In the genomic region with DNA sequence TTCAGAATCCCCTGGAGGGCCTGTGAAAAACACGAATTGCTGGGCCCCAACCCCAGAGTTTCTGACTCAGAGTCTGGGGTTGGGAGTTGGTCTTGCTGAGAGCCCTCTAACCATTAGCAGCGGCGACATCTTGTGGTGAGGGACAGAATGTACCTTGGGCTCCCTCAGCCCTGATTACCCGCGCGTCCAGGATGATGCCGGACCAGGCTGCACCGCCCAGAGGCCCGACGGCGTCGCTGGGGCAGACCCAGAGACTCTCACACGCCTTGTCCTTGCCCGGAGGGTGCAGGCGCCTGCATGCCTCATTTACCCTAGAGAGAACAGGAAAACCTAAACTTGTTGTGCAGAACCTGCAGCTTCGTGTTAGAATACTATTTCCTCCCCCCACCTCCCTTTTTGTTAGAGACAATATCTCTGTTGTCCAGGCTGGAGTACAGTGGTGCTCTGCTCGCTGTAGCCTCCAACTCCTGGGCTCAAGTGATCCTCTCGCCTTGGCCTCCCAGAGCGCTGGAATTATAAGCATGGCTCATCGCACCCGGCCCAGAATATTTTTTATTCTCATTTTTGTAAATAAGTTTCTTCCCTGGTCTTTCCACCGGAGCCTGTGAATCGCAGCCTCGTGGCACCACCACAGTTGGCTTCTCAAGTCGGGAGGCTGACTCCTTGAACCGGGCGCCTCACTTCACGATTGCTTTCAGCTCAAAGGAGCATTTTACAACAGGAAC, we compare ENCODE assay signal across 8 cellular contexts. TPM values are rescaled to one million over a fixed set of nuclear protein-coding genes. Genes with fewer than 3 reads are reported as not detected.
DNase-seq lines count a peak whose midpoint lies in the region; ATAC-seq lines count a peak whose summit lies in the region.

No MANE protein-coding gene starts in this region.

- DNase-seq in CMK (ENCODE audit: low read depth) = peak; percentile 65
- DNase-seq in NCI-H774 (lab: John Stamatoyannopoulos, UW) = peak; percentile 78
- peak; percentile 81 to 87 for DNase-seq in activated CD4-positive, alpha-beta T cell treated with anti-CD3 and anti-CD28 coated beads, Interleukin-2, amount 50 U/mL, for 48 hours
- DNase-seq in effector CD8-positive, alpha-beta T cell (lab: John Stamatoyannopoulos, UW) = peak; percentile 9
- DNase-seq in mesendoderm = peak; percentile 96
- DNase-seq in stimulated activated CD8-positive, alpha-beta memory T cell treated with anti-CD3 and anti-CD28 coated beads, Interleukin-15, amount 100 ng/mL, for 24 hours (ENCODE audit: low read depth) = peak; percentile 36

- H3K36me3 ChIP-seq in mesendoderm (ENCODE audit: control insufficient read depth, insufficient read depth, low read length) = no peaks in the 10 kb centered on the region

- no peak overlapping the region for H3K4ac ChIP-seq in mesendoderm (ENCODE audit: low read depth, low read length)

- H2BK15ac ChIP-seq in mesendoderm (replicated peaks; ENCODE audit: low read depth) = no peak overlapping the region

- H3K27ac ChIP-seq in mesendoderm (ENCODE audit: low read depth, low read length) = no peak overlapping the region

- no peak overlapping the region for H3K18ac ChIP-seq in mesendoderm (ENCODE audit: low read length)

- no peak overlapping the region for H3K4me2 ChIP-seq in mesendoderm (ENCODE audit: low read length)

- H3K9ac ChIP-seq in mesendoderm (ENCODE audit: low read length) = no peak overlapping the region

- no peak overlapping the region for H3K4me3 ChIP-seq in mesendoderm (ENCODE audit: low read length)

- H3K79me1 ChIP-seq in mesendoderm (ENCODE audit: low read length) = no peaks in the 10 kb centered on the region

- peaks cover 4% of the 10 kb centered on the region for H3K4me1 ChIP-seq in mesendoderm (ENCODE audit: control insufficient read depth, low read depth, low read length)

- H3K56ac ChIP-seq in mesendoderm (ENCODE audit: low read length) = no peak overlapping the region

- H3K27me3 ChIP-seq in mesendoderm (ENCODE audit: insufficient read depth, low read length, poor library complexity) = no peaks in the 10 kb centered on the region

- H2BK120ac ChIP-seq in mesendoderm (ENCODE audit: low read depth, low read length) = no peak overlapping the region

- H4K5ac ChIP-seq in mesendoderm (ENCODE audit: low read length) = no peak overlapping the region

- no peaks in the 10 kb centered on the region for H3K79me2 ChIP-seq in mesendoderm (ENCODE audit: control insufficient read depth, insufficient read depth, low read length)

- WGBS in mesendoderm (ENCODE audit: extremely low coverage, insufficient coverage, low lambda C conversion rate) = no CpG with 5 or more reads among the region's 28 CpGs

- no peak overlapping the region for H2BK5ac ChIP-seq in mesendoderm (ENCODE audit: low read length)

- ATAC-seq in GM19463 (IDR thresholded peaks at IDR 0.05; ENCODE audit: unreplicated experiment) (peak; percentile 60), HG03565 (IDR thresholded peaks at IDR 0.05; ENCODE audit: unreplicated experiment) (peak; percentile 54)

- no peak overlapping the region for H3K23ac ChIP-seq in mesendoderm (ENCODE audit: low read length)

- H2AK5ac ChIP-seq in mesendoderm (ENCODE audit: low read length) = no peak overlapping the region

- H4K8ac ChIP-seq in mesendoderm (ENCODE audit: low read depth, low read length) = no peak overlapping the region

RNA-seq across cellular contexts. Expression of a gene that starts 22.2 kb away (rescaled TPM):
- polyA plus RNA-seq in mesendoderm (2013, experiment 1 of 2) = 0.08 TPM
- polyA plus RNA-seq in mesendoderm (2013, experiment 2 of 2) = 0.11 TPM

Comparison
In these comparisons a context has a peak if more than half of its experiments do, and no peak if none do; other contexts are left out.
1. DNase-seq: peak in every context shown above with its lines; median percentile 96 in mesendoderm; 84 in activated CD4-positive, alpha-beta T cell treated with anti-CD3 and anti-CD28 coated beads, Interleukin-2, amount 50 U/mL, for 48 hours; 78 in NCI-H774; 65 in CMK; 36 in stimulated activated CD8-positive, alpha-beta memory T cell treated with anti-CD3 and anti-CD28 coated beads, Interleukin-15, amount 100 ng/mL, for 24 hours; 9 in effector CD8-positive, alpha-beta T cell.